ENCODE assay signal across 8 cellular contexts in genomic region chr5:177311361-177311722, GRCh38.
DNase-seq lines count a peak whose midpoint lies in the region; ATAC-seq and TF ChIP-seq lines count a peak whose summit lies in the region.

No MANE protein-coding gene starts in this region.

- H3K27me3 ChIP-seq in RWPE2 (ENCODE audit: insufficient read depth, poor library complexity, severe bottlenecking) (no peaks in the 10 kb centered on the region), rectal smooth muscle tissue (ENCODE audit: control insufficient read depth, insufficient read depth, low read length) (no peaks in the 10 kb centered on the region)

- no peaks in the 10 kb centered on the region for H3K9me3 ChIP-seq in RWPE2 (ENCODE audit: severe bottlenecking)

- H3K27ac ChIP-seq in 22Rv1, result peak overlapping the region; percentile 92
- peak overlapping the region; percentile 59 for H3K27ac ChIP-seq in RWPE2 (ENCODE audit: poor library complexity, severe bottlenecking)
- H3K27ac ChIP-seq in rectal smooth muscle tissue (ENCODE audit: low read depth, low read length), result no peak overlapping the region

- peak overlapping the region; percentile 50 for H3K4me3 ChIP-seq in RWPE2 (ENCODE audit: severe bottlenecking)
- peak overlapping the region; percentile 60 to 76 for H3K4me3 ChIP-seq in foreskin fibroblast (ENCODE audit: low read depth in 1 of 2, low read length in 2 of 2)
- H3K4me3 ChIP-seq in rectal smooth muscle tissue (ENCODE audit: low read length), result peak overlapping the region; percentile 74

- peak; percentile 1 for ATAC-seq in GM19452 (IDR thresholded peaks at IDR 0.05; ENCODE audit: unreplicated experiment)
- peak; percentile 27 for ATAC-seq in RWPE2 (ENCODE audit: low read depth)
- ATAC-seq in GM19463 (IDR thresholded peaks at IDR 0.05; ENCODE audit: unreplicated experiment), result no peak

- DNase-seq in RWPE2 (ENCODE audit: low spot score) (no peak), foreskin fibroblast (peak in 1 of 2 donors; percentile 53), NCI-H1436 treated with DMSO at 0.1 percent for 48 hours (lab: John Stamatoyannopoulos, UW) (no peak), iPS-NIHi7 (ENCODE audit: extremely low spot score) (no peak)

- TF ChIP-seq CTCF in 22Rv1 (IDR thresholded peaks at IDR 0.05), result no peak
- no peak for TF ChIP-seq CTCF in RWPE2 (IDR thresholded peaks at IDR 0.05; ENCODE audit: poor library complexity, severe bottlenecking)
- no peak for TF ChIP-seq CTCF in foreskin fibroblast (IDR thresholded peaks at IDR 0.05; ENCODE audit: low read depth, low read length)

- H3K9ac ChIP-seq in rectal smooth muscle tissue (ENCODE audit: low read length), result peak overlapping the region; percentile 6

- H3K36me3 ChIP-seq in RWPE2 (ENCODE audit: low read depth), result peaks cover 26% of the 10 kb centered on the region
- H3K36me3 ChIP-seq in rectal smooth muscle tissue (ENCODE audit: control insufficient read depth, insufficient read depth, low read length), result peaks cover 7% of the 10 kb centered on the region

- H3K4me1 ChIP-seq in RWPE2 (ENCODE audit: insufficient read depth, poor library complexity, severe bottlenecking), result no peaks in the 10 kb centered on the region
- H3K4me1 ChIP-seq in rectal smooth muscle tissue (ENCODE audit: control insufficient read depth, insufficient read depth, low read length), result no peaks in the 10 kb centered on the region
